In the genomic region with DNA sequence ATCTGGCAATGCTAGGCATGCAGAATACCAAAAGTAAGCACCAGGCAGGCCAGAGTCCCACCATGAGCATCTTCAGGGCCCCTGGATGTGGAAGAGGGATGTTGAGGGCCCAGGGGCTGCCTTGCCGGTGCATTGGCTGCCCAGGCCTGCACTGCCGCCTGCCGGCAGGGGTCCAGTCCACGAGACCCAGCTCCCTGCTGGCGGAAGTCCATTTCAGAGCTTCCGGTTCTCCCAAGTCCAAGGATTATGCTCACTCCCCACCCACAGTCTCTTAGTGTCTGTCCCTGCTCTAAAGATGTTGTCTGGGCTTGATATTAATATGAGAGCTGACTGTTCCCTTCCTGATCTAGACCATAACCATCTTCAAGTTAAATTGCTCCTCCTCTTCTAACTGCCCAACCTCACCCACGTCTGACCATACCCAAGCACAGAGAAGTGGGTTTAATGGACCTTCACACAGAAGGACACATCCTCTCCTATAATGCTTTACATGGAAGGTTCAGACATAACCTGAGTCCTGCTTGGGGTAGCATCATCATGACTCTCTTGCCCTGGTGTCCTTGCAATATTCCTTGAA, we compare ENCODE assay signal across 9 cellular contexts.
DNase-seq lines count a peak whose midpoint lies in the region; ATAC-seq and TF ChIP-seq lines count a peak whose summit lies in the region.
"Had no signal": no experiment of that assay in that cellular context is flagged by ENCODE, and none has a peak within 500 bp of the region (broad histone marks: within the 10 kb centered on the region; RNA-seq: fewer than 3 reads in every experiment).

No MANE protein-coding gene starts in this region.

- POLR2A ChIA-PET in Panc1 (lab: Charles Lee) = no interaction called here

- no peaks in the 10 kb centered on the region for H3K36me3 Mint-ChIP-seq in activated CD4-positive, alpha-beta T cell treated with anti-CD3 and anti-CD28 coated beads, Interleukin-2, amount 10 ng/mL, durations not matched to agents 24 days and 14 days (ENCODE audit: low read depth)

- H3K4me1 Mint-ChIP-seq in activated CD4-positive, alpha-beta T cell treated with anti-CD3 and anti-CD28 coated beads, Interleukin-2, amount 10 ng/mL, durations not matched to agents 24 days and 14 days = no peaks in the 10 kb centered on the region

- no peaks in the 10 kb centered on the region for H3K4me1 ChIP-seq in Panc1 (ENCODE audit: control insufficient read depth, insufficient read depth, low read length)
- H3K4me1 ChIP-seq in psoas muscle = no peaks in the 10 kb centered on the region

- no peak overlapping the region for H3K27ac ChIP-seq in Panc1 (ENCODE audit: low read length)
- no peak overlapping the region for H3K27ac ChIP-seq in psoas muscle
- H3K27ac ChIP-seq: KMS-11 had no signal

- H3K4me3 ChIP-seq in Panc1 (ENCODE audit: low read depth in 2 of 2, low read length in 2 of 2) (no peak overlapping the region), psoas muscle (no peak overlapping the region)

- CTCF ChIA-PET in Panc1 (lab: Charles Lee) = interaction anchor here (1.0 kb wide), 1 partner anchor 152 kb away, joined by 3 read pairs; no protein-coding TSS in a partner anchor

- ATAC-seq in Panc1 (no peak), psoas muscle (no peak), HG03039 (IDR thresholded peaks at IDR 0.05; ENCODE audit: unreplicated experiment) (no peak), HG03439 (IDR thresholded peaks at IDR 0.05; ENCODE audit: unreplicated experiment) (no peak)

- no peaks in the 10 kb centered on the region for H3K9me3 Mint-ChIP-seq in activated CD4-positive, alpha-beta T cell treated with anti-CD3 and anti-CD28 coated beads, Interleukin-2, amount 10 ng/mL, durations not matched to agents 24 days and 14 days

- H3K27me3 ChIP-seq in Panc1 (ENCODE audit: control insufficient read depth, insufficient read depth, low read length) (no peaks in the 10 kb centered on the region; the same call in none of the 2 replicates), psoas muscle (ENCODE audit: insufficient read depth in 3 of 3, low read length in 2 of 3) (peaks cover 0 to 2% (median 0%) of the 10 kb centered on the region in 3 donors)

- no peak overlapping the region for H3K4me3 Mint-ChIP-seq in activated CD4-positive, alpha-beta T cell treated with anti-CD3 and anti-CD28 coated beads, Interleukin-2, amount 10 ng/mL, durations not matched to agents 24 days and 14 days

- DNase-seq in GM13976 (ENCODE audit: low spot score) (no peak), Panc1 (ENCODE audit: low read depth, low spot score) (peak; percentile 10), glomerular visceral epithelial cell (ENCODE audit: extremely low spot score) (peak; percentile 73), psoas muscle (no peak), COR-L47 (lab: John Stamatoyannopoulos, UW) (no peak)
- no peak for DNase-seq in activated CD4-positive, alpha-beta T cell treated with anti-CD3 and anti-CD28 coated beads, Interleukin-2, amount 10 ng/mL, durations not matched to agents 24 days and 14 days

- H3K36me3 ChIP-seq in Panc1 (ENCODE audit: control insufficient read depth, insufficient read depth, low read length) (no peaks in the 10 kb centered on the region), psoas muscle (ENCODE audit: insufficient read depth in 1 of 2, low read depth in 1 of 2) (no peaks in the 10 kb centered on the region)

- in situ Hi-C loops in GM13976 (cut with MboI; ENCODE audit: low sequenced_read_pairs, unreplicated experiment) (loop anchor here (5.0 kb wide), 1 partner anchor 79 kb away; no protein-coding TSS in a partner anchor), Panc1 (cut with HindIII; ENCODE audit: low pct_unique_long_range_greater_than_20kb, low sequenced_read_pairs) (no loop called here)

- TF ChIP-seq CTCF in GM13976 (IDR thresholded peaks at IDR 0.05; ENCODE audit: borderline replicate concordance, control extremely low read depth, extremely low read depth, insufficient read depth, missing control alignments) (peak; percentile 26), Panc1 (IDR thresholded peaks at IDR 0.05) (peak; percentile 52), psoas muscle (IDR thresholded peaks at IDR 0.05) (peak; percentile 17)

- no peak overlapping the region for H3K27ac Mint-ChIP-seq in activated CD4-positive, alpha-beta T cell treated with anti-CD3 and anti-CD28 coated beads, Interleukin-2, amount 10 ng/mL, durations not matched to agents 24 days and 14 days

- no peaks in the 10 kb centered on the region for H3K9me3 ChIP-seq in Panc1 (ENCODE audit: control insufficient read depth, insufficient read depth, low read depth, low read length)
- H3K9me3 ChIP-seq in psoas muscle = no peaks in the 10 kb centered on the region

- no peaks in the 10 kb centered on the region for H3K27me3 Mint-ChIP-seq in activated CD4-positive, alpha-beta T cell treated with anti-CD3 and anti-CD28 coated beads, Interleukin-2, amount 10 ng/mL, durations not matched to agents 24 days and 14 days

- intact Hi-C loops in Panc1 (cut with micrococcal nuclease; ENCODE audit: unreplicated experiment) = loop anchor here (2.0 to 10.0 kb wide), 2 partner anchors 85 to 157 kb away; no protein-coding TSS in a partner anchor
- intact Hi-C loops in psoas muscle (cut with DNase I) = loop anchor here (2.0 to 5.0 kb wide), 2 partner anchors 84 to 85 kb away; no protein-coding TSS in a partner anchor
- intact Hi-C loops in activated CD4-positive, alpha-beta T cell treated with anti-CD3 and anti-CD28 coated beads, Interleukin-2, amount 10 ng/mL, durations not matched to agents 24 days and 14 days (cut with micrococcal nuclease) = no loop called here

- no TSS peak for BruUV-seq in Panc1 (replicated peaks; lab: Mats Ljungman, UMichigan)

- 35 to 45% (median 39%) methylated on average over 7 of the region's 7 CpGs for WGBS in psoas muscle, 3 donors

Comparison
In these comparisons a context has a peak if more than half of its experiments do, and no peak if none do; other contexts are left out.
1. DNase-seq: peak in Panc1 (single experiment) and glomerular visceral epithelial cell (single experiment); none in GM13976 (single experiment), psoas muscle (0 of 2), COR-L47 (single experiment) and activated CD4-positive, alpha-beta T cell treated with anti-CD3 and anti-CD28 coated beads, Interleukin-2, amount 10 ng/mL, durations not matched to agents 24 days and 14 days (single experiment).
2. Peak in every context shown above with its lines, with median percentiles within 50 percentile points of each other: CTCF ChIP-seq.